In the genomic region with DNA sequence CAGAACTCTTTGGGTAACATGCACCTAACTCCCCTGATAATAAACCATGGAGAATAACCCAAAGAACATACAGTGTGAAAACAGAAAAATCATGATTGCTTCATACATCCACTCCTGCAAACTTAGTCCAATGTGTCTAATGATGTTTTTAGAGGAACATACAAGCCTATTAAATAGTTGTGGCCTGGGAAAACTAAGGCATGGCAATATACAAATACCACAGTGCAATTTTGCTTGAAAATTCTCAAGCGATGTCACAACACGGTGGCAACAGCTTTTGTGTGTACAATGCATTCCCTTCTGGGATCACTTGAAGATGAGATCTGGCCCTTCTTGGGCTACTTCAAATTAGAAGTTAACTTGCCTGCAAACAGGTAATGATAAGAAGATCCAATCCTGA, we compare ENCODE assay signal across 17 cellular contexts. TPM values are rescaled to one million over a fixed set of nuclear protein-coding genes. Genes with fewer than 3 reads are reported as not detected.
DNase-seq lines count a peak whose midpoint lies in the region; ATAC-seq and TF ChIP-seq lines count a peak whose summit lies in the region.
"Had no signal": no experiment of that assay in that cellular context is flagged by ENCODE, and none has a peak within 500 bp of the region (broad histone marks: within the 10 kb centered on the region; RNA-seq: fewer than 3 reads in every experiment).

No MANE protein-coding gene starts in this region.

- H3K27ac ChIP-seq in lung (ENCODE audit: low read depth in 1 of 2, low read length in 1 of 2), result peak overlapping the region; percentile 31 to 45
- H3K27ac ChIP-seq: testis had no signal

- no peak for TF ChIP-seq CTCF in AG10803 (conservative IDR thresholded peaks at IDR 0.05; ENCODE audit: low read length)
- TF ChIP-seq CTCF in lung (IDR thresholded peaks at IDR 0.05; ENCODE audit: control extremely low read depth, extremely low read depth), result no peak

- DNase-seq in AG10803 (ENCODE audit: low read depth), result peak; percentile 89
- DNase-seq in GM04504 (ENCODE audit: low read depth), result peak; percentile 43
- peak; percentile 70 for DNase-seq in amniotic epithelial cell (ENCODE audit: low read depth)
- no peak for DNase-seq in lung (ENCODE audit: low spot score)
- DNase-seq in NCI-H69 (lab: John Stamatoyannopoulos, UW), result no peak
- DNase-seq in activated effector memory CD4-positive, alpha-beta T cell treated with anti-CD3 and anti-CD28 coated beads, Interleukin-2, amount 50 U/mL, for 16 hours, result no peak
- no peak for DNase-seq in activated CD8-positive, alpha-beta memory T cell treated with anti-CD3 and anti-CD28 coated beads, Interleukin-2, amount 50 U/mL, for 4 hours
- DNase-seq: activated CD4-positive, alpha-beta T cell treated with anti-CD3 and anti-CD28 coated beads, Interleukin-2, amount 50 U/mL, for 48 hours; anterior cingulate cortex; BE2C; cortex of kidney; H7; NCI-H1417 treated with DMSO at 0.1 percent for 48 hours; NCI-H345; SK-N-SH; testis had no signal

- no peaks in the 10 kb centered on the region for H3K9me3 ChIP-seq in lung (ENCODE audit: control insufficient read depth in 2 of 2, insufficient read depth in 1 of 2, low read length in 1 of 2)
- H3K9me3 ChIP-seq: BE2C, SK-N-SH, testis had no signal

- H3K4me1 ChIP-seq in lung (ENCODE audit: control insufficient read depth in 2 of 2, insufficient read depth in 2 of 2, low read length in 2 of 2), result peaks cover 7 to 39% of the 10 kb centered on the region in 2 donors
- H3K4me1 ChIP-seq: testis had no signal

- ATAC-seq in lung (ENCODE audit: insufficient read depth, low FRiP score), result no peak
- no peak for ATAC-seq in HG03135 (IDR thresholded peaks at IDR 0.05; ENCODE audit: unreplicated experiment)

- no peaks in the 10 kb centered on the region for H3K27me3 ChIP-seq in lung (ENCODE audit: control insufficient read depth, insufficient read depth)
- H3K27me3 ChIP-seq: BE2C, testis had no signal

- H3K36me3 ChIP-seq in lung (ENCODE audit: control insufficient read depth in 2 of 2, insufficient read depth in 2 of 2, low read length in 2 of 2), result no peaks in the 10 kb centered on the region
- H3K36me3 ChIP-seq: BE2C had no signal

- no peak overlapping the region for H3K4me3 ChIP-seq in AG10803 (ENCODE audit: low read length)
- H3K4me3 ChIP-seq in lung, result no peak overlapping the region
- H3K4me3 ChIP-seq: testis had no signal

- 66 to 72% methylated on average over 2 of the region's 2 CpGs for WGBS in lung, 2 donors

RNA-seq across cellular contexts. Expression of a gene that starts 16.7 kb away (rescaled TPM):
- 10 to 100 TPM; 25.5 to 28.3 TPM for total RNA-seq in lung
- 10 to 100 TPM in 1 of 2 donors, 1 to 10 TPM in 1; 7.5 to 20.1 TPM for polyA plus RNA-seq in lung

RNA-seq across cellular contexts. Expression of a gene that starts 46.8 kb away (rescaled TPM):
- total RNA-seq in lung, result 10 to 100 TPM in 1 of 2 donors, 1 to 10 TPM in 1; 9.6 to 12.5 TPM
- 1 to 10 TPM; 4.8 to 9.5 TPM for polyA plus RNA-seq in lung

Comparison
In these comparisons a context has a peak if more than half of its experiments do, and no peak if none do; other contexts are left out.
1. DNase-seq: peak in AG10803 (single experiment), GM04504 (single experiment) and amniotic epithelial cell (single experiment); none in lung (single experiment), NCI-H69 (single experiment), activated effector memory CD4-positive, alpha-beta T cell treated with anti-CD3 and anti-CD28 coated beads, Interleukin-2, amount 50 U/mL, for 16 hours (single experiment) and activated CD8-positive, alpha-beta memory T cell treated with anti-CD3 and anti-CD28 coated beads, Interleukin-2, amount 50 U/mL, for 4 hours (single experiment).